In genomic region chr1:228803421-228803820, GRCh38 we compare ENCODE assay signal across 11 cellular contexts.
DNase-seq lines count a peak whose midpoint lies in the region; ATAC-seq and TF ChIP-seq lines count a peak whose summit lies in the region.
"Had no signal": no experiment of that assay in that cellular context is flagged by ENCODE, and none has a peak within 500 bp of the region (broad histone marks: within the 10 kb centered on the region; RNA-seq: fewer than 3 reads in every experiment).

No MANE protein-coding gene starts in this region.

- no peak overlapping the region for H4K12ac ChIP-seq in trophoblast cell (ENCODE audit: low read depth, low read length)

- no peak for DNase-seq in hepatocyte (ENCODE audit: low spot score)
- no peak for DNase-seq in trophoblast cell
- DNase-seq in uterus = no peak
- DNase-seq in BE2C = no peak
- DNase-seq in activated CD8-positive, alpha-beta T cell treated with anti-CD3 and anti-CD28 coated beads for 36 hours = no peak
- no peak for DNase-seq in HT-29 (ENCODE audit: low spot score)
- DNase-seq: NCI-H226, NCI-H526 treated with DMSO at 0.1 percent for 48 hours, PC-3 had no signal

- no peak overlapping the region for H2BK5ac ChIP-seq in trophoblast cell (ENCODE audit: low read depth, low read length, poor library complexity)

- ATAC-seq in activated CD8-positive, alpha-beta T cell treated with anti-CD3 and anti-CD28 coated beads for 36 hours = no peak
- ATAC-seq: K562, PC-3 had no signal

- no peaks in the 10 kb centered on the region for H3K36me3 ChIP-seq in hepatocyte (replicated peaks; ENCODE audit: insufficient read depth, low read depth)
- H3K36me3 ChIP-seq in trophoblast cell (ENCODE audit: control insufficient read depth in 1 of 2, insufficient read depth in 2 of 2, low read length in 2 of 2) = no peaks in the 10 kb centered on the region
- H3K36me3 ChIP-seq in uterus = no peaks in the 10 kb centered on the region
- H3K36me3 ChIP-seq in BE2C = no peaks in the 10 kb centered on the region

- H3K27ac Mint-ChIP-seq in brain = peak overlapping the region in 3 of 5 experiments; percentile 81 to 88 (median 85)
- no peak overlapping the region for H3K27ac Mint-ChIP-seq in activated CD8-positive, alpha-beta T cell treated with anti-CD3 and anti-CD28 coated beads for 36 hours

- H3K27me3 ChIP-seq in hepatocyte = no peaks in the 10 kb centered on the region
- no peaks in the 10 kb centered on the region for H3K27me3 ChIP-seq in trophoblast cell (ENCODE audit: insufficient read depth, low read length)
- no peaks in the 10 kb centered on the region for H3K27me3 ChIP-seq in uterus
- no peaks in the 10 kb centered on the region for H3K27me3 ChIP-seq in BE2C

- H3K4ac ChIP-seq in trophoblast cell (ENCODE audit: low read depth, low read length) = no peak overlapping the region

- H3K9me2 ChIP-seq in hepatocyte (replicated peaks; ENCODE audit: insufficient read depth) = no peaks in the 10 kb centered on the region

- H3K9ac ChIP-seq in trophoblast cell (ENCODE audit: low read length) = no peak overlapping the region

- H3K36me3 Mint-ChIP-seq in brain = no peaks in the 10 kb centered on the region
- H3K36me3 Mint-ChIP-seq in activated CD8-positive, alpha-beta T cell treated with anti-CD3 and anti-CD28 coated beads for 36 hours (ENCODE audit: low read depth) = no peaks in the 10 kb centered on the region

- no peaks in the 10 kb centered on the region for H4K20me1 ChIP-seq in hepatocyte (ENCODE audit: insufficient read depth, poor library complexity, severe bottlenecking)

- peaks cover 46% of the 10 kb centered on the region for H3K4me1 Mint-ChIP-seq in brain
- peaks cover 35% of the 10 kb centered on the region for H3K4me1 Mint-ChIP-seq in activated CD8-positive, alpha-beta T cell treated with anti-CD3 and anti-CD28 coated beads for 36 hours (ENCODE audit: low read depth)

- POLR2A ChIA-PET in activated CD8-positive, alpha-beta T cell treated with anti-CD3 and anti-CD28 coated beads for 36 hours (lab: Charles Lee) = interaction anchor here (2.1 kb wide), 1 partner anchor 9 kb away, joined by 17 read pairs; no protein-coding TSS in a partner anchor

- H2BK120ac ChIP-seq in trophoblast cell (ENCODE audit: insufficient read depth, low read length, poor library complexity) = no peak overlapping the region

- H3K4me3 Mint-ChIP-seq in brain = no peak overlapping the region
- H3K4me3 Mint-ChIP-seq in activated CD8-positive, alpha-beta T cell treated with anti-CD3 and anti-CD28 coated beads for 36 hours = no peak overlapping the region

- H4K91ac ChIP-seq in trophoblast cell (ENCODE audit: low read depth, low read length) = peak overlapping the region; percentile 42

- H3K9me3 ChIP-seq in hepatocyte (ENCODE audit: low read depth) (no peaks in the 10 kb centered on the region), trophoblast cell (ENCODE audit: insufficient read depth, low read depth, low read length) (no peaks in the 10 kb centered on the region), uterus (no peaks in the 10 kb centered on the region), BE2C (no peaks in the 10 kb centered on the region)

- H3K18ac ChIP-seq in trophoblast cell (ENCODE audit: low read length) = no peak overlapping the region

- CTCF ChIA-PET in activated CD8-positive, alpha-beta T cell treated with anti-CD3 and anti-CD28 coated beads for 36 hours (lab: Charles Lee) = interaction anchor here (0.6 to 3.3 kb wide), 4 partner anchors 9 to 69 kb away, joined by 3 to 17 read pairs (median 10); no protein-coding TSS in a partner anchor

- H3K23ac ChIP-seq in trophoblast cell (ENCODE audit: low read length) = no peak overlapping the region

- no peak overlapping the region for H3K14ac ChIP-seq in trophoblast cell (ENCODE audit: low read length)

- H3K9me3 Mint-ChIP-seq in brain = peaks cover 0 to 10% (median 3%) of the 10 kb centered on the region in 5 experiments
- H3K9me3 Mint-ChIP-seq in activated CD8-positive, alpha-beta T cell treated with anti-CD3 and anti-CD28 coated beads for 36 hours = peaks cover 2% of the 10 kb centered on the region

- WGBS in hepatocyte (ENCODE audit: low lambda C conversion rate, missing lambda C conversion rate) = 93% methylated on average over 6 of the region's 6 CpGs
- WGBS in trophoblast cell (ENCODE audit: extremely low coverage, insufficient coverage, insufficient read length) = no CpG with 5 or more reads among the region's 6 CpGs

- peak overlapping the region; percentile 58 for H2BK12ac ChIP-seq in trophoblast cell (ENCODE audit: low read length)

- H3K27ac ChIP-seq in hepatocyte (peak overlapping the region; percentile 57), trophoblast cell (ENCODE audit: low read depth, low read length) (no peak overlapping the region), uterus (peak overlapping the region; percentile 79 to 82)

- H2AFZ ChIP-seq in hepatocyte (no peak overlapping the region), trophoblast cell (ENCODE audit: insufficient read depth, low read length, poor library complexity) (no peak overlapping the region)

- no peak for TF ChIP-seq POLR2A in uterus (IDR thresholded peaks at IDR 0.05)

- no peak overlapping the region for H3K4me2 ChIP-seq in hepatocyte
- H3K4me2 ChIP-seq in trophoblast cell (ENCODE audit: low read length) = no peak overlapping the region

- H3K4me3 ChIP-seq in hepatocyte (no peak overlapping the region), trophoblast cell (ENCODE audit: low read depth, low read length) (no peak overlapping the region), uterus (no peak overlapping the region), BE2C (ENCODE audit: low read depth, low read length) (no peak overlapping the region)
- H3K4me3 ChIP-seq: K562 had no signal

- intact Hi-C loops in uterus (cut with DNase I; ENCODE audit: low total_unique reads) = no loop called here
- intact Hi-C loops in activated CD8-positive, alpha-beta T cell treated with anti-CD3 and anti-CD28 coated beads for 36 hours (cut with micrococcal nuclease) = no loop called here

- H3K4me1 ChIP-seq in hepatocyte (ENCODE audit: insufficient read depth) (peaks cover 29% of the 10 kb centered on the region), trophoblast cell (ENCODE audit: control insufficient read depth in 1 of 2, insufficient read depth in 2 of 2, low read length in 2 of 2) (peaks cover 9 to 14% of the 10 kb centered on the region in 2 experiments), uterus (peaks cover 13 to 14% of the 10 kb centered on the region in 2 donors), BE2C (peaks cover 10% of the 10 kb centered on the region)

- H3K27me3 Mint-ChIP-seq in brain = no peaks in the 10 kb centered on the region
- H3K27me3 Mint-ChIP-seq in activated CD8-positive, alpha-beta T cell treated with anti-CD3 and anti-CD28 coated beads for 36 hours = no peaks in the 10 kb centered on the region

- TF ChIP-seq CTCF in brain (conservative IDR thresholded peaks at IDR 0.05) (no peak), hepatocyte (IDR thresholded peaks at IDR 0.05; ENCODE audit: poor library complexity) (no peak), uterus (IDR thresholded peaks at IDR 0.05) (no peak), BE2C (IDR thresholded peaks at IDR 0.05; ENCODE audit: low read depth, low read length) (no peak)
- no peak for TF ChIP-seq CTCF in activated CD8-positive, alpha-beta T cell treated with anti-CD3 and anti-CD28 coated beads for 36 hours (IDR thresholded peaks at IDR 0.05)

- peaks cover 5% of the 10 kb centered on the region for H3K79me1 ChIP-seq in trophoblast cell (ENCODE audit: low read length)

- no peak overlapping the region for H2AK5ac ChIP-seq in trophoblast cell (ENCODE audit: low read length)

- H4K8ac ChIP-seq in trophoblast cell (ENCODE audit: low read depth, low read length) = no peak overlapping the region

- no peaks in the 10 kb centered on the region for H3K79me2 ChIP-seq in hepatocyte
- H3K79me2 ChIP-seq in trophoblast cell (ENCODE audit: control insufficient read depth, insufficient read depth, low read length, poor library complexity) = no peaks in the 10 kb centered on the region
